29 cellular contexts compared by ENCODE assay signal in genomic region chr7:48347426-48347825, GRCh38.
"Had no signal": no experiment of that assay in that cellular context is flagged by ENCODE, and none has a peak within 500 bp of the region (broad histone marks: within the 10 kb centered on the region; RNA-seq: fewer than 3 reads in every experiment).

No MANE protein-coding gene starts in this region.

- H3K9me3 Mint-ChIP-seq: naive thymus-derived CD4-positive, alpha-beta T cell; natural killer cell; neural progenitor cell; stimulated activated naive CD8-positive, alpha-beta T cell treated with anti-CD3 and anti-CD28 coated beads, Interleukin-15, amount 100 ng/mL, for 72 hours; type B pancreatic cell had no signal

- H3K9ac ChIP-seq: neural progenitor cell, parathyroid adenoma had no signal

- H2AFZ ChIP-seq: neural progenitor cell, parathyroid adenoma had no signal

- DNase-seq: naive thymus-derived CD4-positive, alpha-beta T cell; natural killer cell; occipital lobe; ovary; posterior cingulate gyrus; psoas muscle; right lobe of liver; sigmoid colon; small intestine; stimulated activated CD4-positive, alpha-beta T cell treated with anti-CD3 and anti-CD28 coated beads, Interleukin-15, amount 100 ng/mL, for 24 hours; stimulated activated CD4-positive, alpha-beta T cell treated with anti-CD3 and anti-CD28 coated beads, Interleukin-4, amount 100 ng/mL, for 1 hour; stimulated activated CD4-positive, alpha-beta T cell treated with anti-CD3 and anti-CD28 coated beads, Interleukin-4, amount 100 ng/mL, for 4 hours; stimulated activated CD8-positive, alpha-beta memory T cell treated with anti-CD3 and anti-CD28 coated beads, Interleukin-4, amount 100 ng/mL, for 48 hours; stimulated activated naive CD4-positive, alpha-beta T cell; stimulated activated naive CD8-positive, alpha-beta T cell treated with anti-CD3 and anti-CD28 coated beads, Interleukin-15, amount 100 ng/mL, for 72 hours; stimulated activated naive CD8-positive, alpha-beta T cell treated with anti-CD3 and anti-CD28 coated beads, Interleukin-15, Interleukin-2, amounts not matched to agents 100 U/mL and 50 U/mL, for 24 hours; substantia nigra; testis; tibial artery; transverse colon; upper lobe of right lung had no signal

- H3K79me2 ChIP-seq: parathyroid adenoma had no signal

- H3K27ac ChIP-seq: neural progenitor cell, ovary, parathyroid adenoma, psoas muscle, right lobe of liver, sigmoid colon, suprapubic skin, testis, tibial artery, transverse colon, upper lobe of right lung, vagina had no signal

- H3K36me3 Mint-ChIP-seq: naive thymus-derived CD4-positive, alpha-beta T cell; natural killer cell; neural progenitor cell; stimulated activated memory B cell treated with anti-CD40 and anti-IgM and Interleukin-4, amounts not matched to agents 10 μg/mL and 1 μg/mL and 100 μg/mL, for 72 hours; type B pancreatic cell had no signal

- H3K4me2 ChIP-seq: neural progenitor cell had no signal

- H3K4me1 ChIP-seq: neural progenitor cell, parathyroid adenoma, psoas muscle, right lobe of liver, sigmoid colon, suprapubic skin, testis, tibial artery, transverse colon, upper lobe of right lung, vagina had no signal

- H3K36me3 ChIP-seq: neural progenitor cell, ovary, right lobe of liver, sigmoid colon, suprapubic skin, tibial artery, transverse colon, upper lobe of right lung, vagina had no signal

- H3K4me3 ChIP-seq: neural progenitor cell, ovary, psoas muscle, right lobe of liver, sigmoid colon, suprapubic skin, testis, tibial artery, transverse colon, upper lobe of right lung, vagina had no signal

- H3K4me3 Mint-ChIP-seq: naive thymus-derived CD4-positive, alpha-beta T cell; natural killer cell; nephron; neural progenitor cell; stimulated activated memory B cell treated with anti-CD40 and anti-IgM and Interleukin-4, amounts not matched to agents 10 μg/mL and 1 μg/mL and 100 μg/mL, for 72 hours; stimulated activated naive CD8-positive, alpha-beta T cell treated with anti-CD3 and anti-CD28 coated beads, Interleukin-15, amount 100 ng/mL, for 72 hours; type B pancreatic cell had no signal

- H3K9me3 ChIP-seq: ovary, psoas muscle, right lobe of liver, sigmoid colon, suprapubic skin, testis, tibial artery, transverse colon, upper lobe of right lung, vagina had no signal

- H3K4me1 Mint-ChIP-seq: natural killer cell; neural progenitor cell; stimulated activated memory B cell treated with anti-CD40 and anti-IgM and Interleukin-4, amounts not matched to agents 10 μg/mL and 1 μg/mL and 100 μg/mL, for 72 hours; stimulated activated naive CD8-positive, alpha-beta T cell treated with anti-CD3 and anti-CD28 coated beads, Interleukin-15, amount 100 ng/mL, for 72 hours had no signal

- H3K27me3 ChIP-seq: neural progenitor cell, ovary, right lobe of liver, sigmoid colon, suprapubic skin, testis, tibial artery, transverse colon, upper lobe of right lung, vagina had no signal

- H3K27me3 Mint-ChIP-seq: progenitor cell of endocrine pancreas; stimulated activated memory B cell treated with anti-CD40 and anti-IgM and Interleukin-4, amounts not matched to agents 10 μg/mL and 1 μg/mL and 100 μg/mL, for 72 hours had no signal

- H3K27ac Mint-ChIP-seq: naive thymus-derived CD4-positive, alpha-beta T cell; natural killer cell; nephron; neural progenitor cell; progenitor cell of endocrine pancreas; stimulated activated memory B cell treated with anti-CD40 and anti-IgM and Interleukin-4, amounts not matched to agents 10 μg/mL and 1 μg/mL and 100 μg/mL, for 72 hours; stimulated activated naive CD8-positive, alpha-beta T cell treated with anti-CD3 and anti-CD28 coated beads, Interleukin-15, amount 100 ng/mL, for 72 hours; type B pancreatic cell had no signal
